ENCODE assay signal across 1 cellular context in the genomic region with DNA sequence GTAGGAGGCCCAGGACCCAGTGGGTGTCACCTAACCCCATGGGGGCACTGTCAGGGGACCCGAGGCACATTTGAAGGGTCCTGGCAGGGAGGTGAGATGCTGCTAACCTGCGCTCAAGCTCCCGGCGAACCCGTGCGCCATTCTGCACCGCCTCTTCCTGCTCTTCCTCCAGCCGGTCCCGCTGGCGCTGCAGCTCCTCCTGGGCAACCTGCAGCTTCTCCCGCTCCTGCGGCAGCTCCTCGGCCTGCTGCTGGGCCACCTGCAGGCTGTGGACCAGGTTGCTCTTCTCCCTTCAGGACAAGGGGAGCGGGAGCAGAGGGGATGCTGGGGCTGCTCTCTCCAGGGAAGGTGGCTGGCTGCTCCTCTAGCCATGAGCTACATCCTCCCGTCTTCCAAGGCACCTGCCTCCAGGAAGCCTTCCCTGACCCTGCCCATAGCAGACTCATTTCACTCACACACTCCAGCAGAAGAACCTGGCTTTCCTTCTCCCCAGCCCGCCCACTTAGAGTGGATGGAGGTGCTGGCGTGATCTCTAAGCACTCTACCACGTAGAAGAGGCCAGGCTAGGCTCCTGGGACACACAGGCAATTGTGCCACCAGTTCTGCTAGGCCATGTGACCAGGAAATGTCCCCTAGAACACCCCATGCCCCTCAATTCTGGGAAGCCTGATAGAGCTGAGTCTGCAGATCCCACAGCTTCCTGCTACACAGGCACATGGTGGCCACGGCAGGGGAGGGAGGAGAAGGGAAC.
TF ChIP-seq lines count a peak whose summit lies in the region.

No MANE protein-coding gene starts in this region.

TF ChIP-seq in K562, 482 proteins besides CTCF, POLR2A, EP300 and RAD21 (continued from another document and continues in another):
- no peak for TF ChIP-seq ZBTB9 (CRISPR knock-in tag; IDR thresholded peaks at IDR 0.05)
- TF ChIP-seq, protein P1, sequence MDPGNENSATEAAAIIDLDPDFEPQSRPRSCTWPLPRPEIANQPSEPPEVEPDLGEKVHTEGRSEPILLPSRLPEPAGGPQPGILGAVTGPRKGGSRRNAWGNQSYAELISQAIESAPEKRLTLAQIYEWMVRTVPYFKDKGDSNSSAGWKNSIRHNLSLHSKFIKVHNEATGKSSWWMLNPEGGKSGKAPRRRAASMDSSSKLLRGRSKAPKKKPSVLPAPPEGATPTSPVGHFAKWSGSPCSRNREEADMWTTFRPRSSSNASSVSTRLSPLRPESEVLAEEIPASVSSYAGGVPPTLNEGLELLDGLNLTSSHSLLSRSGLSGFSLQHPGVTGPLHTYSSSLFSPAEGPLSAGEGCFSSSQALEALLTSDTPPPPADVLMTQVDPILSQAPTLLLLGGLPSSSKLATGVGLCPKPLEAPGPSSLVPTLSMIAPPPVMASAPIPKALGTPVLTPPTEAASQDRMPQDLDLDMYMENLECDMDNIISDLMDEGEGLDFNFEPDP (CRISPR knock-in tag; IDR thresholded peaks at IDR 0.05), result no peak
- 0 out of 2 replicates have a peak, but pooled peaks have one; percentile 36 for TF ChIP-seq STAG1 (CRISPR knock-in tag; IDR thresholded peaks at IDR 0.05; ENCODE audit: borderline replicate concordance)
- TF ChIP-seq, protein P2, sequence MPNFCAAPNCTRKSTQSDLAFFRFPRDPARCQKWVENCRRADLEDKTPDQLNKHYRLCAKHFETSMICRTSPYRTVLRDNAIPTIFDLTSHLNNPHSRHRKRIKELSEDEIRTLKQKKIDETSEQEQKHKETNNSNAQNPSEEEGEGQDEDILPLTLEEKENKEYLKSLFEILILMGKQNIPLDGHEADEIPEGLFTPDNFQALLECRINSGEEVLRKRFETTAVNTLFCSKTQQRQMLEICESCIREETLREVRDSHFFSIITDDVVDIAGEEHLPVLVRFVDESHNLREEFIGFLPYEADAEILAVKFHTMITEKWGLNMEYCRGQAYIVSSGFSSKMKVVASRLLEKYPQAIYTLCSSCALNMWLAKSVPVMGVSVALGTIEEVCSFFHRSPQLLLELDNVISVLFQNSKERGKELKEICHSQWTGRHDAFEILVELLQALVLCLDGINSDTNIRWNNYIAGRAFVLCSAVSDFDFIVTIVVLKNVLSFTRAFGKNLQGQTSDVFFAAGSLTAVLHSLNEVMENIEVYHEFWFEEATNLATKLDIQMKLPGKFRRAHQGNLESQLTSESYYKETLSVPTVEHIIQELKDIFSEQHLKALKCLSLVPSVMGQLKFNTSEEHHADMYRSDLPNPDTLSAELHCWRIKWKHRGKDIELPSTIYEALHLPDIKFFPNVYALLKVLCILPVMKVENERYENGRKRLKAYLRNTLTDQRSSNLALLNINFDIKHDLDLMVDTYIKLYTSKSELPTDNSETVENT (CRISPR knock-in tag; IDR thresholded peaks at IDR 0.05), result peak; percentile 64; the same call in 1 of the 2 replicates
- TF ChIP-seq, protein P3, sequence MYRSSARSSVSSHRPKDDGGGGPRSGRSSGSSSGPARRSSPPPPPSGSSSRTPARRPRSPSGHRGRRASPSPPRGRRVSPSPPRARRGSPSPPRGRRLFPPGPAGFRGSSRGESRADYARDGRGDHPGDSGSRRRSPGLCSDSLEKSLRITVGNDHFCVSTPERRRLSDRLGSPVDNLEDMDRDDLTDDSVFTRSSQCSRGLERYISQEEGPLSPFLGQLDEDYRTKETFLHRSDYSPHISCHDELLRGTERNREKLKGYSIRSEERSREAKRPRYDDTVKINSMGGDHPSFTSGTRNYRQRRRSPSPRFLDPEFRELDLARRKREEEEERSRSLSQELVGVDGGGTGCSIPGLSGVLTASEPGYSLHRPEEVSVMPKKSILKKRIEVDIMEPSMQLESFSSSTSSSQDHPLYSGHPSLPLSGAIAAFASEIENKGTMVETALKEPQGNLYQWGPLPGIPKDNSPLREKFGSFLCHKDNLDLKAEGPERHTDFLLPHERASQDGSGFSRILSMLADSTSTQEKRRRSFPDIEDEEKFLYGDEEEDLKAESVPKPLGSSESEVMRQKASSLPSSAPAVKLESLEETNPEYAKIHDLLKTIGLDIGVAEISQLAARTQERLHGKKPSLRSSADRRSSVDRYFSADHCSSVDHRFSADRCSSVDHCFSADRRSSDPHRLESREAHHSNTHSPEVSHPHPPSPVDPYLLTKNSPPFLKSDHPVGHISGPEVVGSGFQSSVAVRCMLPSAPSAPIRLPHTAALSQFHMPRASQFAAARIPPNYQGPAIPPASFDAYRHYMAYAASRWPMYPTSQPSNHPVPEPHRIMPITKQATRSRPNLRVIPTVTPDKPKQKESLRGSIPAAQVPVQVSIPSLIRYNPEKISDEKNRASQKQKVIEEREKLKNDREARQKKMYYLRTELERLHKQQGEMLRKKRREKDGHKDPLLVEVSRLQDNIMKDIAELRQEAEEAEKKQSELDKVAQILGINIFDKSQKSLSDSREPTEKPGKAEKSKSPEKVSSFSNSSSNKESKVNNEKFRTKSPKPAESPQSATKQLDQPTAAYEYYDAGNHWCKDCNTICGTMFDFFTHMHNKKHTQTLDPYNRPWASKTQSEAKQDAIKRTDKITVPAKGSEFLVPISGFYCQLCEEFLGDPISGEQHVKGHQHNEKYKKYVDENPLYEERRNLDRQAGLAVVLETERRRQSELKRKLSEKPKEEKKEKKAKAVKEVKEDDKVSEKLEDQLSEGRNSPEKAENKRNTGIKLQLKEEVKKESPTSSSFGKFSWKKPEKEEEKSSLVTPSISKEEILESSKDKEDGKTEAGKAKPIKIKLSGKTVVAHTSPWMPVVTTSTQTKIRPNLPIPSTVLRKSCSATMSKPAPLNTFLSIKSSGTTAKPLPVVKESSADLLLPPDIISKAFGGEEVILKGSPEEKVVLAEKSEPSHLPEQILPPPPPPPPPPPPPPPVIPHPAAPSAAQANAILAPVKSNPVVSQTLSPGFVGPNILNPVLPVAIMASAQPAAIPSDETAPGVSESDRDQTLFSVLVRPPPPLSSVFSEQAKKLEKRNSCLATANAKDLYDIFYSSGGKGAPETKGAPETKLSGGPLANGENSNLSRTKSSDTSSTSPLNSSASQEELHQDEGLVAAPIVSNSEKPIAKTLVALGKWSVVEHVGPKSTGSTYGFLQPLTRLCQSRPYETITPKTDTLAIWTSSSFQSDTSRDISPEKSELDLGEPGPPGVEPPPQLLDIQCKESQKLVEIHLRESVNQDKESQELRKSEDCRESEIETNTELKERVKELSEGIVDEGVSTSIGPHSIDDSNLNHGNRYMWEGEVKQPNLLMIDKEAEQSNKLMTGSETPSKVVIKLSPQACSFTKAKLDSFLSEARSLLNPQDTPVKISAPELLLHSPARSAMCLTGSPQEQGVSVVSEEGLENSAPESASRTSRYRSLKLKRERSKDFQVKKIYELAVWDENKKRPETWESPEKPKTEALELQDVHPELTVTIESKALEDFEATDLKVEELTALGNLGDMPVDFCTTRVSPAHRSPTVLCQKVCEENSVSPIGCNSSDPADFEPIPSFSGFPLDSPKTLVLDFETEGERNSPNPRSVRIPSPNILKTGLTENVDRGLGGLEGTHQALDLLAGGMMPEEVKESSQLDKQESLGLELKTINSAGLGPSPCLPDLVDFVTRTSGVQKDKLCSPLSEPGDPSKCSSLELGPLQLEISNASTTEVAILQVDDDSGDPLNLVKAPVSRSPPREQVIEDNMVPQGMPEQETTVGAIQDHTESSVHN (IDR thresholded peaks at IDR 0.05; ENCODE audit: borderline replicate concordance in 1 of 2, low read depth in 1 of 2), result no peak
- TF ChIP-seq, protein P4, sequence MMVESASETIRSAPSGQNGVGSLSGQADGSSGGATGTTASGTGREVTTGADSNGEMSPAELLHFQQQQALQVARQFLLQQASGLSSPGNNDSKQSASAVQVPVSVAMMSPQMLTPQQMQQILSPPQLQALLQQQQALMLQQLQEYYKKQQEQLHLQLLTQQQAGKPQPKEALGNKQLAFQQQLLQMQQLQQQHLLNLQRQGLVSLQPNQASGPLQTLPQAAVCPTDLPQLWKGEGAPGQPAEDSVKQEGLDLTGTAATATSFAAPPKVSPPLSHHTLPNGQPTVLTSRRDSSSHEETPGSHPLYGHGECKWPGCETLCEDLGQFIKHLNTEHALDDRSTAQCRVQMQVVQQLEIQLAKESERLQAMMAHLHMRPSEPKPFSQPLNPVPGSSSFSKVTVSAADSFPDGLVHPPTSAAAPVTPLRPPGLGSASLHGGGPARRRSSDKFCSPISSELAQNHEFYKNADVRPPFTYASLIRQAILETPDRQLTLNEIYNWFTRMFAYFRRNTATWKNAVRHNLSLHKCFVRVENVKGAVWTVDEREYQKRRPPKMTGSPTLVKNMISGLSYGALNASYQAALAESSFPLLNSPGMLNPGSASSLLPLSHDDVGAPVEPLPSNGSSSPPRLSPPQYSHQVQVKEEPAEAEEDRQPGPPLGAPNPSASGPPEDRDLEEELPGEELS (CRISPR knock-in tag; IDR thresholded peaks at IDR 0.05; ENCODE audit: borderline replicate concordance), result no peak; the same call in 1 of the 2 replicates
- TF ChIP-seq ILF3 (IDR thresholded peaks at IDR 0.05; ENCODE audit: borderline replicate concordance), result no peak
- 0 out of 2 replicates have a peak, but pooled peaks have one; percentile 5 for TF ChIP-seq GABPB2 (CRISPR knock-in tag; conservative IDR thresholded peaks at IDR 0.05)
- peak; percentile 89 for TF ChIP-seq RBM22 (IDR thresholded peaks at IDR 0.05; ENCODE audit: low read depth, low read length, poor library complexity, severe bottlenecking)
- no peak for TF ChIP-seq ATF7 (IDR thresholded peaks at IDR 0.05)
- TF ChIP-seq PRMT5 (CRISPR knock-in tag; IDR thresholded peaks at IDR 0.05), result peak; percentile 85
- peak; percentile 30; the same call in 1 of the 2 replicates for TF ChIP-seq FOXK1 (CRISPR knock-in tag; IDR thresholded peaks at IDR 0.05; ENCODE audit: borderline replicate concordance)
- TF ChIP-seq USF1 (CRISPR knock-in tag; IDR thresholded peaks at IDR 0.05), result peak; percentile 43; the same call in 1 of the 2 replicates
- no peak for TF ChIP-seq HMG20A (CRISPR knock-in tag; conservative IDR thresholded peaks at IDR 0.05)
- no peak for TF ChIP-seq MTF1 (CRISPR knock-in tag; IDR thresholded peaks at IDR 0.05; ENCODE audit: borderline replicate concordance)
- peak; percentile 40; the same call in 1 of the 2 replicates for TF ChIP-seq ATF1 (CRISPR knock-in tag; IDR thresholded peaks at IDR 0.05)
- no peak for TF ChIP-seq ATF1 (tag; IDR thresholded peaks at IDR 0.05)
- TF ChIP-seq HIVEP1 (CRISPR knock-in tag; IDR thresholded peaks at IDR 0.05), result 0 out of 2 replicates have a peak, but pooled peaks have one; percentile 30
- TF ChIP-seq GTF2E2 (tag; IDR thresholded peaks at IDR 0.05), result no peak
- TF ChIP-seq TRIM25 (IDR thresholded peaks at IDR 0.05; ENCODE audit: borderline replicate concordance), result no peak
- TF ChIP-seq IRF2 (CRISPR knock-in tag; IDR thresholded peaks at IDR 0.05), result peak; percentile 68; the same call in 1 of the 2 replicates
- TF ChIP-seq, protein P5, sequence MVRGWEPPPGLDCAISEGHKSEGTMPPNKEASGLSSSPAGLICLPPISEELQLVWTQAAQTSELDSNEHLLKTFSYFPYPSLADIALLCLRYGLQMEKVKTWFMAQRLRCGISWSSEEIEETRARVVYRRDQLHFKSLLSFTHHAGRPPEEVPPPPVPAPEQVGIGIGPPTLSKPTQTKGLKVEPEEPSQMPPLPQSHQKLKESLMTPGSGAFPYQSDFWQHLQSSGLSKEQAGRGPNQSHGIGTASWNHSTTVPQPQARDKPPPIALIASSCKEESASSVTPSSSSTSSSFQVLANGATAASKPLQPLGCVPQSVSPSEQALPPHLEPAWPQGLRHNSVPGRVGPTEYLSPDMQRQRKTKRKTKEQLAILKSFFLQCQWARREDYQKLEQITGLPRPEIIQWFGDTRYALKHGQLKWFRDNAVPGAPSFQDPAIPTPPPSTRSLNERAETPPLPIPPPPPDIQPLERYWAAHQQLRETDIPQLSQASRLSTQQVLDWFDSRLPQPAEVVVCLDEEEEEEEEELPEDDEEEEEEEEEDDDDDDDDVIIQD (CRISPR knock-in tag; IDR thresholded peaks at IDR 0.05), result 0 out of 2 replicates have a peak, but pooled peaks have one; percentile 22
- TF ChIP-seq MAZ (CRISPR knock-in tag; conservative IDR thresholded peaks at IDR 0.05 in 1 of 2, IDR thresholded peaks at IDR 0.05 in 1 of 2), result peak in 1 of 2 experiments; percentile 34; a peak in 1 of 4 replicates
- TF ChIP-seq TFAP4 (CRISPR knock-in tag; IDR thresholded peaks at IDR 0.05; ENCODE audit: borderline replicate concordance), result peak; percentile 34; the same call in 1 of the 2 replicates
- peak; percentile 82; the same call in 1 of the 2 replicates for TF ChIP-seq ZC3H4 (CRISPR knock-in tag; IDR thresholded peaks at IDR 0.05; ENCODE audit: borderline replicate concordance)
- no peak for TF ChIP-seq ZNF766 (CRISPR knock-in tag; conservative IDR thresholded peaks at IDR 0.05)
